1 cellular context compared by ENCODE assay signal in genomic region chr10:95693668-95694534, GRCh38.
TF ChIP-seq lines count a peak whose summit lies in the region.

TSS of gene TCTN3 (minus strand) at chr10:95693927. CDS start at chr10:95693899, 28 bp downstream.

TF ChIP-seq in HepG2, 621 proteins besides CTCF, POLR2A, EP300 and RAD21 (continued from another document and continues in another):
- TF ChIP-seq ZSCAN30 (CRISPR knock-in tag; IDR thresholded peaks at IDR 0.05) (no peak), ARHGAP35 (CRISPR knock-in tag; IDR thresholded peaks at IDR 0.05; ENCODE audit: borderline replicate concordance) (no peak), IKZF5 (CRISPR knock-in tag; IDR thresholded peaks at IDR 0.05) (peak; percentile 85), PATZ1 (CRISPR knock-in tag; IDR thresholded peaks at IDR 0.05) (0 out of 2 replicates have a peak, but pooled peaks have one; percentile 28), ZNF737 (CRISPR knock-in tag; IDR thresholded peaks at IDR 0.05; ENCODE audit: borderline replicate concordance) (no peak), RNF219 (CRISPR knock-in tag; IDR thresholded peaks at IDR 0.05) (no peak), NAIF1 (CRISPR knock-in tag; IDR thresholded peaks at IDR 0.05; ENCODE audit: borderline replicate concordance) (peak; percentile 94), ZBTB38 (CRISPR knock-in tag; IDR thresholded peaks at IDR 0.05) (peak; percentile 38; the same call in 1 of the 2 replicates), ZNF510 (CRISPR knock-in tag; IDR thresholded peaks at IDR 0.05; ENCODE audit: low read depth) (0 out of 2 replicates have a peak, but pooled peaks have one; percentile 44), ZNF770 (CRISPR knock-in tag; IDR thresholded peaks at IDR 0.05) (peak; percentile 96), SIN3B (IDR thresholded peaks at IDR 0.05; ENCODE audit: low read length) (peak; percentile 19; the same call in 1 of the 2 replicates), ZNF660 (CRISPR knock-in tag; IDR thresholded peaks at IDR 0.05; ENCODE audit: borderline replicate concordance, low read depth) (no peak), ONECUT2 (CRISPR knock-in tag; IDR thresholded peaks at IDR 0.05) (no peak), GLI4 (CRISPR knock-in tag; IDR thresholded peaks at IDR 0.05; ENCODE audit: borderline replicate concordance) (no peak), ZNF703 (CRISPR knock-in tag; IDR thresholded peaks at IDR 0.05; ENCODE audit: borderline replicate concordance) (no peak), ZNF772 (CRISPR knock-in tag; IDR thresholded peaks at IDR 0.05) (no peak), ZNF205 (CRISPR knock-in tag; IDR thresholded peaks at IDR 0.05) (0 out of 2 replicates have a peak, but pooled peaks have one; percentile 44), ZNF10 (CRISPR knock-in tag; IDR thresholded peaks at IDR 0.05; ENCODE audit: borderline replicate concordance, low read depth) (no peak), ZNF879 (CRISPR knock-in tag; IDR thresholded peaks at IDR 0.05) (no peak), PAXIP1 (CRISPR knock-in tag; conservative IDR thresholded peaks at IDR 0.05) (peak; percentile 54; the same call in 1 of the 2 replicates), THRA (CRISPR knock-in tag; IDR thresholded peaks at IDR 0.05; ENCODE audit: borderline replicate concordance) (0 out of 2 replicates have a peak, but pooled peaks have one; percentile 40), GMEB1 (CRISPR knock-in tag; IDR thresholded peaks at IDR 0.05; ENCODE audit: borderline replicate concordance) (peak; percentile 95), ZGPAT (CRISPR knock-in tag; IDR thresholded peaks at IDR 0.05) (peak; percentile 86), SRSF9 (IDR thresholded peaks at IDR 0.05; ENCODE audit: borderline replicate concordance, insufficient read depth, low read depth, low read length, poor library complexity, severe bottlenecking) (no peak), FOXO1 (CRISPR knock-in tag; IDR thresholded peaks at IDR 0.05) (no peak; the same call in 1 of the 2 replicates), SP2 (CRISPR knock-in tag; IDR thresholded peaks at IDR 0.05) (peak; percentile 80), ZBTB2 (CRISPR knock-in tag; IDR thresholded peaks at IDR 0.05; ENCODE audit: low read depth) (no peak), IRX3 (CRISPR knock-in tag; IDR thresholded peaks at IDR 0.05; ENCODE audit: borderline replicate concordance, low read depth) (no peak), ZNF891 (CRISPR knock-in tag; IDR thresholded peaks at IDR 0.05) (peak; percentile 93), ZBTB26 (CRISPR knock-in tag; IDR thresholded peaks at IDR 0.05; ENCODE audit: borderline replicate concordance) (peak; percentile 50; the same call in 1 of the 2 replicates), HNRNPLL (IDR thresholded peaks at IDR 0.05; ENCODE audit: low read depth, low read length, poor library complexity, severe bottlenecking) (peak; percentile 85), ZNF281 (CRISPR knock-in tag; IDR thresholded peaks at IDR 0.05; ENCODE audit: borderline replicate concordance) (no peak), ZNF101 (CRISPR knock-in tag; IDR thresholded peaks at IDR 0.05; ENCODE audit: borderline replicate concordance, low read depth) (no peak), ZNF644 (CRISPR knock-in tag; IDR thresholded peaks at IDR 0.05; ENCODE audit: low read depth) (no peak)
